Comparison of ENCODE assay signal across 23 cellular contexts in the genomic region with DNA sequence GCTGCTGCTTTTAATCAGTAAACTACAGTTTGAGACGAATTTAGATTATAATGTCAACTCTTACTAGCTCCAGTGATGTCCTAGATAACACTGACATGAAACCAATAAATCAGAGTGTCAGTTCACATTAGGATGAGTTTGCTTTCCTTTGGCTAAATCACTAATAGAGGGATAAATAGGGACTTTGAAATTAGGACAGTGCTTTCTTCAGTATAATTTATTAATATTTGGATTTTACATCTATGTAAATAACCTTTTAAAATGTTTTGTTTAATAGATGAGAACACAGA. TPM values are rescaled to one million over a fixed set of nuclear protein-coding genes. Genes with fewer than 3 reads are reported as not detected.
DNase-seq lines count a peak whose midpoint lies in the region; ATAC-seq, FAIRE-seq and TF ChIP-seq lines count a peak whose summit lies in the region.
"Had no signal": no experiment of that assay in that cellular context is flagged by ENCODE, and none has a peak within 500 bp of the region (broad histone marks: within the 10 kb centered on the region; RNA-seq: fewer than 3 reads in every experiment).

No MANE protein-coding gene starts in this region.

- no peaks in the 10 kb centered on the region for H3K23me2 ChIP-seq in H1 (ENCODE audit: low read depth, low read length)

- H3K14ac ChIP-seq in H1 (ENCODE audit: insufficient read length) = no peak overlapping the region

- no peak overlapping the region for H4K5ac ChIP-seq in H1 (ENCODE audit: insufficient read length, low read depth, low read length)

- no peak overlapping the region for H2BK15ac ChIP-seq in H1 (ENCODE audit: low read length)

- H3K9ac ChIP-seq in HUES64 (ENCODE audit: low read depth, low read length) (no peak overlapping the region; the same call in 1 of the 2 replicates), H1 (replicated peaks in 1 of 4; ENCODE audit: extremely low read depth in 1 of 4, low read depth in 3 of 4, low read length in 3 of 4) (no peak overlapping the region)
- H3K9ac ChIP-seq: BLaER1 had no signal

- TF ChIP-seq EP300 in H1 (IDR thresholded peaks at IDR 0.05; ENCODE audit: borderline replicate concordance in 1 of 2, low read depth in 2 of 2, low read length in 2 of 2) (no peak), tibial nerve (IDR thresholded peaks at IDR 0.05) (no peak)

- DNase-seq in CD4-positive, alpha-beta T cell = no peak
- DNase-seq in H1 (ENCODE audit: low read depth in 1 of 2, low spot score in 2 of 2) (no peak), natural killer cell (no peak), tibial nerve (ENCODE audit: low spot score in 2 of 2) (no peak), GDM1 (lab: John Stamatoyannopoulos, UW) (no peak), NCI-H2227 treated with DMSO at 0.1 percent for 48 hours (lab: John Stamatoyannopoulos, UW) (no peak), epidermal melanocyte (ENCODE audit: insufficient read length, low spot score) (no peak)
- DNase-seq: Calu3; CD8-positive, alpha-beta T cell; H7; Kasumi-1; MG63; NCI-H1048; NCI-H1436 treated with DMSO at 0.1 percent for 48 hours; NCI-H2029; NCI-H2171; NCI-H446; NCI-H526 treated with DMSO at 0.1 percent for 48 hours; Peyer's patch had no signal

- no peak overlapping the region for H3K18ac ChIP-seq in H1 (ENCODE audit: extremely low read depth, low read length)

- H3K27ac Mint-ChIP-seq in CD4-positive, alpha-beta T cell = peak overlapping the region; percentile 40
- H3K27ac Mint-ChIP-seq in natural killer cell = peak overlapping the region; percentile 87 to 93

- 22% methylated on average over 1 of the region's 1 CpG for WGBS in HUES64
- WGBS in H1 (ENCODE audit: extremely low coverage in 1 of 2, insufficient coverage in 1 of 2, insufficient read length in 1 of 2, insufficient replicate concordance in 2 of 2, low coverage in 1 of 2, low lambda C conversion rate in 2 of 2, missing lambda C conversion rate in 1 of 2), 2 experiments = 12% methylated on average over 1 of the region's 1 CpG; no CpG with 5 or more reads in 1 of the 2 experiments
- 44 to 48% methylated on average over 1 of the region's 1 CpG for WGBS in tibial nerve, 2 donors

- no peak overlapping the region for H3K23ac ChIP-seq in H1 (ENCODE audit: insufficient read length)

- peak overlapping the region; percentile 47 to 52; a peak in 3 of 4 replicates for H3K4me2 ChIP-seq in H1 (ENCODE audit: insufficient read depth in 1 of 2, low read depth in 2 of 2, low read length in 2 of 2)
- H3K4me2 ChIP-seq: BLaER1 had no signal

- H3K36me3 Mint-ChIP-seq in CD4-positive, alpha-beta T cell (ENCODE audit: low read depth) = peaks cover 88% of the 10 kb centered on the region
- peaks cover 9% of the 10 kb centered on the region for H3K36me3 Mint-ChIP-seq in natural killer cell

- H3K4me1 ChIP-seq in HUES64 (ENCODE audit: insufficient read depth, low read length) (peaks cover 52% of the 10 kb centered on the region), H1 (replicated peaks in 1 of 4; ENCODE audit: control insufficient read depth in 3 of 4, insufficient read depth in 4 of 4, low read length in 3 of 4) (peaks cover 0 to 22% (median 12%) of the 10 kb centered on the region in 4 experiments; a peak in 4 of 7 replicates), tibial nerve (peaks cover 0 to 5% (median 0%) of the 10 kb centered on the region in 4 donors)
- H3K4me1 ChIP-seq: BLaER1, Peyer's patch had no signal

- no peak overlapping the region for H2AFZ ChIP-seq in H1 (ENCODE audit: low read length)

- H3K27ac ChIP-seq in CD4-positive, alpha-beta T cell (ENCODE audit: low read depth, low read length) = no peak overlapping the region
- peak overlapping the region; percentile 76; the same call in 1 of the 2 replicates for H3K27ac ChIP-seq in HUES64 (ENCODE audit: low read depth, low read length)
- H3K27ac ChIP-seq in H1 (ENCODE audit: low read depth, low read length) = no peak overlapping the region
- no peak overlapping the region for H3K27ac ChIP-seq in tibial nerve
- H3K27ac ChIP-seq: BLaER1, Peyer's patch had no signal

- H3K27me3 Mint-ChIP-seq in CD4-positive, alpha-beta T cell = no peaks in the 10 kb centered on the region
- no peaks in the 10 kb centered on the region for H3K27me3 Mint-ChIP-seq in natural killer cell (ENCODE audit: low read depth in 2 of 2)
- H3K27me3 Mint-ChIP-seq: IgD-negative memory B cell had no signal

- H4K20me1 ChIP-seq in H1 (replicated peaks in 1 of 2; ENCODE audit: control insufficient read depth in 1 of 2, insufficient read depth in 2 of 2, low read length in 2 of 2) = peaks cover 0 to 1% of the 10 kb centered on the region in 2 experiments
- H4K20me1 ChIP-seq: BLaER1 had no signal

- H3K9me3 Mint-ChIP-seq in CD4-positive, alpha-beta T cell = no peaks in the 10 kb centered on the region
- no peaks in the 10 kb centered on the region for H3K9me3 Mint-ChIP-seq in natural killer cell
- H3K9me3 Mint-ChIP-seq: CD8-positive, alpha-beta T cell; IgD-negative memory B cell had no signal

- CTCF ChIA-PET in CD4-positive, alpha-beta T cell (lab: Charles Lee) = no interaction called here
- CTCF ChIA-PET in H1 (lab: Charles Lee; ENCODE audit: partially characterized antibody) = interaction anchor here (1.6 kb wide), 1 partner anchor 9 kb away, joined by 8 read pairs; no protein-coding TSS in a partner anchor

- H3K36me3 ChIP-seq in HUES64 (ENCODE audit: insufficient read depth, low read length) (peaks cover 82% of the 10 kb centered on the region), H1 (ENCODE audit: control insufficient read depth in 2 of 4, insufficient read depth in 4 of 4, low read length in 3 of 4) (peaks cover 0 to 40% (median 6%) of the 10 kb centered on the region in 4 experiments; a peak in 5 of 8 replicates), tibial nerve (peaks cover 2 to 29% (median 5%) of the 10 kb centered on the region in 3 donors)

- TF ChIP-seq RAD21 in H1 (IDR thresholded peaks at IDR 0.05 in 1 of 2, conservative IDR thresholded peaks at IDR 0.05 in 1 of 2; ENCODE audit: low read depth in 2 of 2, low read length in 2 of 2) = no peak

- no peak for ATAC-seq in CD4-positive, alpha-beta T cell (ENCODE audit: poor library complexity)
- ATAC-seq in natural killer cell = no peak
- ATAC-seq: CD8-positive, alpha-beta T cell had no signal

- H3K9me3 ChIP-seq in CD4-positive, alpha-beta T cell (ENCODE audit: control insufficient read depth, low read length) = no peaks in the 10 kb centered on the region
- H3K9me3 ChIP-seq in HUES64 (ENCODE audit: insufficient read depth, low read depth, low read length) = no peaks in the 10 kb centered on the region
- H3K9me3 ChIP-seq in H1 (ENCODE audit: insufficient read depth in 2 of 2, low read depth in 1 of 2, low read length in 1 of 2) = no peaks in the 10 kb centered on the region
- no peaks in the 10 kb centered on the region for H3K9me3 ChIP-seq in tibial nerve
- H3K9me3 ChIP-seq: BLaER1, MG63, Peyer's patch had no signal

- no peaks in the 10 kb centered on the region for H3K79me1 ChIP-seq in H1 (ENCODE audit: low read depth, low read length)

- H2BK20ac ChIP-seq in H1 (ENCODE audit: low read length) = no peak overlapping the region

- H3K4me3 ChIP-seq in HUES64 (ENCODE audit: low read length) (0 out of 2 replicates have a peak overlapping the region, but pooled peaks have one; percentile 5), H1 (ENCODE audit: extremely low read depth in 1 of 4, insufficient read depth in 2 of 4, low read depth in 3 of 4, low read length in 4 of 4) (peak overlapping the region in 1 of 4 experiments; percentile 29; a peak in 2 of 8 replicates), tibial nerve (no peak overlapping the region)
- H3K4me3 ChIP-seq: BLaER1, MG63, Peyer's patch had no signal

- TF ChIP-seq POLR2A in H1 (IDR thresholded peaks at IDR 0.05; ENCODE audit: control extremely low read depth in 1 of 2, low read depth in 2 of 2, low read length in 2 of 2) = no peak
- TF ChIP-seq POLR2A in tibial nerve (IDR thresholded peaks at IDR 0.05) = no peak

- no peaks in the 10 kb centered on the region for H3K27me3 ChIP-seq in CD4-positive, alpha-beta T cell (ENCODE audit: control insufficient read depth, insufficient read depth, low read length)
- H3K27me3 ChIP-seq in HUES64 (ENCODE audit: insufficient read depth, low read length) = no peaks in the 10 kb centered on the region
- no peaks in the 10 kb centered on the region for H3K27me3 ChIP-seq in H1 (replicated peaks in 1 of 4; ENCODE audit: control insufficient read depth in 3 of 4, extremely low read depth in 1 of 4, insufficient read depth in 3 of 4, low read length in 3 of 4)
- no peaks in the 10 kb centered on the region for H3K27me3 ChIP-seq in tibial nerve
- H3K27me3 ChIP-seq: BLaER1, MG63, Peyer's patch had no signal

- no peak overlapping the region for H4K91ac ChIP-seq in H1 (replicated peaks; ENCODE audit: insufficient read length, low read length)

- intact Hi-C loops in CD4-positive, alpha-beta T cell (cut with DNase I, micrococcal nuclease) = no loop called here
- intact Hi-C loops in natural killer cell (cut with micrococcal nuclease) = loop anchor here (5.0 kb wide), 1 partner anchor 56 kb away; a partner anchor contains a TSS

- H3K79me2 ChIP-seq in H1 (ENCODE audit: control insufficient read depth in 1 of 2, insufficient read depth in 2 of 2, low read length in 2 of 2) = peaks cover 0 to 84% of the 10 kb centered on the region in 2 experiments; a peak in 2 of 4 replicates

- H2BK5ac ChIP-seq in H1 (ENCODE audit: low read depth, low read length) = no peak overlapping the region

- H4K8ac ChIP-seq in H1 (ENCODE audit: extremely low read depth, insufficient read depth, low read length) = no peak overlapping the region

- no peak overlapping the region for H2AK5ac ChIP-seq in H1 (ENCODE audit: low read depth, low read length)

- no peak overlapping the region for H3K56ac ChIP-seq in H1 (replicated peaks; ENCODE audit: insufficient read length, low read depth, low read length)

- POLR2A ChIA-PET in CD4-positive, alpha-beta T cell (lab: Charles Lee) = interaction anchor here (1.1 to 1.7 kb wide), 2 partner anchors 36 to 55 kb away, joined by 3 to 6 read pairs; a partner anchor contains a TSS
- POLR2A ChIA-PET in H1 (lab: Charles Lee; ENCODE audit: partially characterized antibody) = interaction anchor here (1.4 to 1.8 kb wide), 3 partner anchors 17 to 56 kb away, joined by 3 to 6 read pairs (median 6); no protein-coding TSS in a partner anchor

- H2BK120ac ChIP-seq in H1 (replicated peaks; ENCODE audit: low read depth, low read length) = no peak overlapping the region

- no peak overlapping the region for H3K4me3 Mint-ChIP-seq in CD4-positive, alpha-beta T cell
- no peak overlapping the region for H3K4me3 Mint-ChIP-seq in natural killer cell
- H3K4me3 Mint-ChIP-seq: CD8-positive, alpha-beta T cell had no signal

- H2BK12ac ChIP-seq in H1 (ENCODE audit: low read depth, low read length) = no peak overlapping the region

- TF ChIP-seq CTCF in CD4-positive, alpha-beta T cell (IDR thresholded peaks at IDR 0.05) = no peak
- TF ChIP-seq CTCF in H1 (IDR thresholded peaks at IDR 0.05; ENCODE audit: control extremely low read depth in 1 of 3, insufficient read depth in 1 of 3, low read depth in 1 of 3, low read length in 3 of 3) = no peak
- TF ChIP-seq CTCF in natural killer cell (IDR thresholded peaks at IDR 0.05) = no peak
- no peak for TF ChIP-seq CTCF in tibial nerve (IDR thresholded peaks at IDR 0.05)

- peaks cover 70% of the 10 kb centered on the region for H3K4me1 Mint-ChIP-seq in CD4-positive, alpha-beta T cell (ENCODE audit: low read depth)
- peaks cover 36 to 41% of the 10 kb centered on the region in 2 donors for H3K4me1 Mint-ChIP-seq in natural killer cell

- FAIRE-seq in H1 (lab: Jason Lieb, UNC) = no peak
- FAIRE-seq: A204.1 had no signal

- no peak overlapping the region for H3K4ac ChIP-seq in H1 (replicated peaks; ENCODE audit: insufficient read length, low read depth, low read length)

RNA-seq across cellular contexts. Expression of a gene that starts 55.6 kb away (rescaled TPM):
- total RNA-seq in CD4-positive, alpha-beta T cell = 10 to 100 TPM; 49.4 to 51.9 TPM
- polyA plus RNA-seq in HUES64 (2013, experiment 1 of 2) = 48.1 TPM
- polyA plus RNA-seq in HUES64 (2013, experiment 2 of 2) = 44.0 TPM
- 94.0 and 94.2 TPM in 2 replicates for total RNA-seq in H1 (2021; fragmentation: NEBNext Ultra II Directional; extraction: Animal tissue kit (Norgen Biotek cat#: 25700))
- 18.7 and 22.9 TPM in 2 replicates for polyA plus RNA-seq in H1 (2011; rRNA removed)
- 26.6 TPM for polyA plus RNA-seq in H1 (2011; cell fraction: cytosol; rRNA removed)
- polyA plus RNA-seq in H1 (2011; cell fraction: nucleus; rRNA removed) = 14.5 TPM
- polyA plus RNA-seq in H1 (2012, experiment 1 of 2) = 24.9 to 57.2 TPM (median 35.1 TPM) in 4 replicates
- 6.7 TPM for polyA plus RNA-seq in H1 (2012, experiment 2 of 2)
- 54.7 TPM for polyA plus RNA-seq in H1 (2013, experiment 1 of 2)
- polyA plus RNA-seq in H1 (2013, experiment 2 of 2) = 60.5 TPM
- polyA minus RNA-seq in H1 (2011; rRNA and poly(A)+ RNA removed) = 28.4 and 53.6 TPM in 2 replicates
- 28.0 TPM for polyA minus RNA-seq in H1 (2011; cell fraction: cytosol; rRNA and poly(A)+ RNA removed)
- 86.1 TPM for polyA minus RNA-seq in H1 (2011; cell fraction: nucleus; rRNA and poly(A)+ RNA removed)
- 10 to 100 TPM; 54.5 to 64.5 (median 63.7) TPM for total RNA-seq in natural killer cell
- 10 to 100 TPM; 22.6 to 57.5 (median 29.5) TPM for total RNA-seq in tibial nerve
